1 cellular context compared by ENCODE assay signal in genomic region chr11:12092714-12093113, GRCh38.
A peak's percentile ranks its signal among the peaks of the same experiment; 100 is the strongest.
TF ChIP-seq lines count a peak whose summit lies in the region.

No MANE protein-coding gene starts in this region.

TF ChIP-seq in Ishikawa, 13 proteins besides CTCF, POLR2A, EP300 and RAD21 (continued from another document):
- TF ChIP-seq, protein P1, sequence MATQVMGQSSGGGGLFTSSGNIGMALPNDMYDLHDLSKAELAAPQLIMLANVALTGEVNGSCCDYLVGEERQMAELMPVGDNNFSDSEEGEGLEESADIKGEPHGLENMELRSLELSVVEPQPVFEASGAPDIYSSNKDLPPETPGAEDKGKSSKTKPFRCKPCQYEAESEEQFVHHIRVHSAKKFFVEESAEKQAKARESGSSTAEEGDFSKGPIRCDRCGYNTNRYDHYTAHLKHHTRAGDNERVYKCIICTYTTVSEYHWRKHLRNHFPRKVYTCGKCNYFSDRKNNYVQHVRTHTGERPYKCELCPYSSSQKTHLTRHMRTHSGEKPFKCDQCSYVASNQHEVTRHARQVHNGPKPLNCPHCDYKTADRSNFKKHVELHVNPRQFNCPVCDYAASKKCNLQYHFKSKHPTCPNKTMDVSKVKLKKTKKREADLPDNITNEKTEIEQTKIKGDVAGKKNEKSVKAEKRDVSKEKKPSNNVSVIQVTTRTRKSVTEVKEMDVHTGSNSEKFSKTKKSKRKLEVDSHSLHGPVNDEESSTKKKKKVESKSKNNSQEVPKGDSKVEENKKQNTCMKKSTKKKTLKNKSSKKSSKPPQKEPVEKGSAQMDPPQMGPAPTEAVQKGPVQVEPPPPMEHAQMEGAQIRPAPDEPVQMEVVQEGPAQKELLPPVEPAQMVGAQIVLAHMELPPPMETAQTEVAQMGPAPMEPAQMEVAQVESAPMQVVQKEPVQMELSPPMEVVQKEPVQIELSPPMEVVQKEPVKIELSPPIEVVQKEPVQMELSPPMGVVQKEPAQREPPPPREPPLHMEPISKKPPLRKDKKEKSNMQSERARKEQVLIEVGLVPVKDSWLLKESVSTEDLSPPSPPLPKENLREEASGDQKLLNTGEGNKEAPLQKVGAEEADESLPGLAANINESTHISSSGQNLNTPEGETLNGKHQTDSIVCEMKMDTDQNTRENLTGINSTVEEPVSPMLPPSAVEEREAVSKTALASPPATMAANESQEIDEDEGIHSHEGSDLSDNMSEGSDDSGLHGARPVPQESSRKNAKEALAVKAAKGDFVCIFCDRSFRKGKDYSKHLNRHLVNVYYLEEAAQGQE (IDR thresholded peaks at IDR 0.05; ENCODE audit: low read depth): no peak
- TF ChIP-seq TEAD4 (IDR thresholded peaks at IDR 0.05): peak; percentile 27; the same call in 1 of the 2 replicates
- no peak for TF ChIP-seq CEBPB (IDR thresholded peaks at IDR 0.05)
- TF ChIP-seq TCF12 (IDR thresholded peaks at IDR 0.05; ENCODE audit: low read depth): peak; percentile 52; the same call in 1 of the 2 replicates
